In the genomic region with DNA sequence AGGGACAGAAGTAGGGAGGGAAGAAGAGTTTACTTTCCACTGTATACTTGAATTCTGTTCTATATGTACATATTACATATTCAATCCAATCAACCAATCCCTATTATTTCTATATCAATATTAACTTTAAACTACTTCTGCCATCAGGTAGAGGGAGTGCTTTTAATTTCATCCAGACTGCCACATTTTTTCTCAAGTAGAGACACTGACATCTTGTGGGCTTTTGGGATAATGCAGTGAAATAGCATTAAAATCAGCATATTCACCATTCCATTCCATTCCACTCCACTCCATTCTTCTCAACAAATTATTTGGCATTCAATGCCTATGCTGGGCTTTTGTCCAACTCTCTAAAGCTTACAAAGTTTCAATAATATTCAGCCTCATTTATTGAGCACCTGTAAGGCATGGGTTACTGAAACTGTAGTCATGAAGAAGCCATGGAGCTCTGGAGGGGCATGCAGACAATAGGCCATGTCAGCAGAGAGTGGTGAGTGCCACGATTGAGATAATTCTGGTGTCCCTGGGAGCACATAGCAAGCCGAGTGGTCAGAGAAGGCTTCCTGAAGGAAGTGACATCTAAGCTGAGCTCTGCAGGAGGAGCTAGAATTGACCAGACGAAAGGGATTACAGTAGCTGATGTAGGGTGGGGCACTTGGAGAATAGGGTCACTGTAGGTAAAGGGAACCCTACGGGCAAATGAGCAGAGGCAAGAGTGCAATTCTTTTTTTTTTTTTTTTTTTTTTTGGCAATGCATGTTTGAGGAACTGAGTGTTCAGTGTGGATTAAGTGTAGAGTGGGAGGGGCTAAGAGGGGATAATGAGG, we compare ENCODE assay signal across 8 cellular contexts. TPM values are rescaled to one million over a fixed set of nuclear protein-coding genes. Genes with fewer than 3 reads are reported as not detected.
DNase-seq lines count a peak whose midpoint lies in the region; ATAC-seq and TF ChIP-seq lines count a peak whose summit lies in the region.

No MANE protein-coding gene starts in this region.

- H3K36me3 ChIP-seq in Caco-2 (ENCODE audit: control insufficient read depth, insufficient read depth, low read length), result no peaks in the 10 kb centered on the region
- H3K36me3 ChIP-seq in brain microvascular endothelial cell (replicated peaks), result no peaks in the 10 kb centered on the region
- H3K36me3 ChIP-seq in kidney epithelial cell (ENCODE audit: control insufficient read depth, insufficient read depth, low read length), result no peaks in the 10 kb centered on the region

- TF ChIP-seq CTCF in Caco-2 (IDR thresholded peaks at IDR 0.05; ENCODE audit: insufficient read depth in 1 of 2, low read depth in 1 of 2, low read length in 1 of 2, severe bottlenecking in 1 of 2, unreplicated experiment in 1 of 2), result peak; percentile 93 to 96
- peak; percentile 54 for TF ChIP-seq CTCF in brain microvascular endothelial cell (IDR thresholded peaks at IDR 0.05; ENCODE audit: low read depth, low read length, missing control alignments)
- TF ChIP-seq CTCF in kidney epithelial cell (IDR thresholded peaks at IDR 0.05; ENCODE audit: insufficient read depth, low read length, poor library complexity, severe bottlenecking), result peak; percentile 73
- TF ChIP-seq CTCF in type B pancreatic cell (conservative IDR thresholded peaks at IDR 0.05), result peak; percentile 86

- BruUV-seq in Caco-2 (replicated peaks; lab: Mats Ljungman, UMichigan), result no TSS peak

- H3K4me3 Mint-ChIP-seq in Caco-2 (ENCODE audit: unreplicated experiment) (no peak overlapping the region), type B pancreatic cell (no peak overlapping the region)

- ATAC-seq in HG03354 (IDR thresholded peaks at IDR 0.05; ENCODE audit: poor library complexity, severe bottlenecking, unreplicated experiment), result no peak

- no peak overlapping the region for H3K27ac ChIP-seq in brain microvascular endothelial cell

- H3K27me3 Mint-ChIP-seq in Caco-2 (ENCODE audit: insufficient read depth, unreplicated experiment), result peaks cover 10% of the 10 kb centered on the region
- peaks cover 13% of the 10 kb centered on the region for H3K27me3 Mint-ChIP-seq in type B pancreatic cell

- H3K27ac Mint-ChIP-seq in Caco-2 (ENCODE audit: unreplicated experiment) (no peak overlapping the region), type B pancreatic cell (peak overlapping the region; percentile 14)

- H3K9me3 ChIP-seq in Caco-2, result no peaks in the 10 kb centered on the region

- in situ Hi-C loops in brain microvascular endothelial cell (cut with HindIII; ENCODE audit: low pct_ligation_motif_present, low sequenced_read_pairs), result no loop called here

- CTCF ChIA-PET in Caco-2 (lab: Charles Lee) (interaction anchor here (0.6 to 3.2 kb wide), 17 partner anchors 13 to 519 kb away, joined by 3 to 18 read pairs (median 5); partner anchors contain the start of gene CLPB), HEK293T (lab: Yijun Ruan, JAX) (interaction anchor here (0.6 to 2.8 kb wide), 6 partner anchors 9 to 304 kb away, joined by 3 to 17 read pairs (median 4); no protein-coding TSS in a partner anchor)

- intact Hi-C loops in Caco-2 (cut with micrococcal nuclease; ENCODE audit: unreplicated experiment), result loop anchor here (1.0 kb wide), 2 partner anchors 13 to 422 kb away; partner anchors contain the start of gene CLPB

- H3K4me1 Mint-ChIP-seq in Caco-2 (ENCODE audit: low read depth, unreplicated experiment) (no peaks in the 10 kb centered on the region), type B pancreatic cell (ENCODE audit: unreplicated experiment) (no peaks in the 10 kb centered on the region)

- H3K4me3 ChIP-seq in Caco-2 (ENCODE audit: low read depth, low read length), result no peak overlapping the region
- no peak overlapping the region for H3K4me3 ChIP-seq in brain microvascular endothelial cell (ENCODE audit: low read depth, low read length)
- no peak overlapping the region for H3K4me3 ChIP-seq in kidney epithelial cell (ENCODE audit: low read depth, low read length)

- H3K9me3 Mint-ChIP-seq in Caco-2 (ENCODE audit: unreplicated experiment), result no peaks in the 10 kb centered on the region
- no peaks in the 10 kb centered on the region for H3K9me3 Mint-ChIP-seq in type B pancreatic cell

- no peaks in the 10 kb centered on the region for H3K4me1 ChIP-seq in Caco-2

- H3K27me3 ChIP-seq in Caco-2 (replicated peaks; ENCODE audit: control insufficient read depth, insufficient read depth, low read length), result no peaks in the 10 kb centered on the region
- no peaks in the 10 kb centered on the region for H3K27me3 ChIP-seq in brain microvascular endothelial cell (replicated peaks)
- no peaks in the 10 kb centered on the region for H3K27me3 ChIP-seq in kidney epithelial cell (ENCODE audit: control insufficient read depth, insufficient read depth, low read length)

- H3K36me3 Mint-ChIP-seq in Caco-2 (ENCODE audit: insufficient read depth, unreplicated experiment) (no peaks in the 10 kb centered on the region), type B pancreatic cell (no peaks in the 10 kb centered on the region)

- peak in 1 of 2 experiments; percentile 68 for DNase-seq in Caco-2
- DNase-seq in HEK293T (ENCODE audit: extremely low spot score), result peak; percentile 67
- peak; percentile 60 for DNase-seq in NCI-H748 treated with DMSO at 0.1 percent for 48 hours (lab: John Stamatoyannopoulos, UW)
- peak; percentile 55 for DNase-seq in brain microvascular endothelial cell
- no peak for DNase-seq in kidney epithelial cell (ENCODE audit: low read depth)
- DNase-seq in type B pancreatic cell (ENCODE audit: extremely low spot score, unreplicated experiment), result no peak
- no peak for DNase-seq in T-helper 9 cell

- POLR2A ChIA-PET in Caco-2 (lab: Charles Lee), result no interaction called here
- POLR2A ChIA-PET in HEK293T (lab: Yijun Ruan, JAX), result no interaction called here

TF ChIP-seq in HEK293T, 16 proteins besides CTCF, POLR2A, EP300 and RAD21:
- TF ChIP-seq FOXK2 (IDR thresholded peaks at IDR 0.05), result no peak
- TF ChIP-seq FOXA1 (IDR thresholded peaks at IDR 0.05), result no peak
- no peak for TF ChIP-seq ARNT (IDR thresholded peaks at IDR 0.05)
- no peak for TF ChIP-seq SUZ12 (IDR thresholded peaks at IDR 0.05)
- TF ChIP-seq TARDBP (IDR thresholded peaks at IDR 0.05), result no peak
- no peak for TF ChIP-seq LEF1 (IDR thresholded peaks at IDR 0.05; ENCODE audit: borderline replicate concordance)
- no peak for TF ChIP-seq HDGF (IDR thresholded peaks at IDR 0.05; ENCODE audit: borderline replicate concordance)
- no peak for TF ChIP-seq SP1 (IDR thresholded peaks at IDR 0.05)
- no peak for TF ChIP-seq BHLHE40 (IDR thresholded peaks at IDR 0.05; ENCODE audit: borderline replicate concordance)
- TF ChIP-seq CTBP1 (IDR thresholded peaks at IDR 0.05; ENCODE audit: borderline replicate concordance), result no peak
- no peak for TF ChIP-seq L3MBTL2 (conservative IDR thresholded peaks at IDR 0.05)
- TF ChIP-seq FOXM1 (IDR thresholded peaks at IDR 0.05; ENCODE audit: borderline replicate concordance), result no peak
- TF ChIP-seq ELF4 (IDR thresholded peaks at IDR 0.05), result no peak
- no peak for TF ChIP-seq NFRKB (IDR thresholded peaks at IDR 0.05)
- no peak for TF ChIP-seq ZNF384 (IDR thresholded peaks at IDR 0.05)

RNA-seq across cellular contexts. Expression of gene CLPB, which starts 12.8 kb away (rescaled TPM):
- total RNA-seq in Caco-2 (2022) (40.6 and 46.3 TPM in 2 replicates), kidney epithelial cell (31.6 and 31.8 TPM in 2 replicates), type B pancreatic cell (ENCODE audit: low replicate concordance) (17.1 and 19.8 TPM in 2 replicates)

Comparison
In these comparisons a context has a peak if more than half of its experiments do, and no peak if none do; other contexts are left out.
1. DNase-seq: peak in HEK293T (single experiment), NCI-H748 treated with DMSO at 0.1 percent for 48 hours (single experiment) and brain microvascular endothelial cell (single experiment); none in kidney epithelial cell (single experiment), type B pancreatic cell (single experiment) and T-helper 9 cell (single experiment).
2. Peak in every context shown above with its lines, with median percentiles within 50 percentile points of each other: CTCF ChIP-seq.